16 cellular contexts compared by ENCODE assay signal in the genomic region with DNA sequence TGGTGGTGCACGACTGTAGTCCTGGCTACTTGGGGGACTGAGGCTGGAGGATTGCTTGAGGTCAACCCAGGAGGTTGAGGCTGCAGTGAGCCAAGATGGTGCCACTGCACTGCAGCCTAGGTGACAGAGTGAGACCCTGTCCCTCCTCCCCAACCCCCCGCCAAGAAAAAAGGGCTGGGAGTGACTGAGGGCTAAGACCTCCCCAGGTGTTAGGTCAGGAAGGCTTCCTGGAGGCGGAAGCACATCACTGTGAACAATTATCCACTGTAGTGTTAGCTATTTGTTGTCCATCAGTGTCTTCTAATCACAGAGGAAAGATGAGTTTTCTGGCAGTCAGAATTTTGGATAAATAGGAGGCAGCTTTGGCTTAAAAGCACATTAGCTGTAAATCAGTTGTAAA. TPM values are rescaled to one million over a fixed set of nuclear protein-coding genes. Genes with fewer than 3 reads are reported as not detected.
"Had no signal": no experiment of that assay in that cellular context is flagged by ENCODE, and none has a peak within 500 bp of the region (broad histone marks: within the 10 kb centered on the region; RNA-seq: fewer than 3 reads in every experiment).

No MANE protein-coding gene starts in this region.

- DNase-seq: activated B cell treated with CpG ODN at 0.5 μM for 24 hours; activated CD4-positive, alpha-beta T cell treated with anti-CD3 and anti-CD28 coated beads, Interleukin-2, amount 10 ng/mL, durations not matched to agents 24 days and 14 days; activated effector memory CD4-positive, alpha-beta T cell treated with anti-CD3 and anti-CD28 coated beads, Interleukin-2, amount 50 U/mL, for 16 hours; activated T-cell treated with anti-CD3 and anti-CD28 coated beads, Interleukin-2, amount 50 U/mL, for 1 hour; colonic mucosa; effector CD4-positive, alpha-beta T cell; foreskin melanocyte; islet precursor cell had no signal

- H3K27ac ChIP-seq: colonic mucosa, heart left ventricle, left lung, right atrium auricular region, skin epidermis had no signal

- H3K4me3 Mint-ChIP-seq: activated B cell treated with CpG ODN at 0.5 μM for 24 hours; activated CD4-positive, alpha-beta T cell treated with anti-CD3 and anti-CD28 coated beads, Interleukin-2, amount 10 ng/mL, durations not matched to agents 24 days and 14 days; memory B cell; stimulated activated effector memory CD8-positive, alpha-beta T cell treated with anti-CD3 and anti-CD28 coated beads, Interleukin-12 subunit alpha, Interleukin-12 subunit beta, amount 100 ng/mL, for 72 hours had no signal

- H3K9me3 Mint-ChIP-seq: activated B cell treated with CpG ODN at 0.5 μM for 24 hours; activated CD4-positive, alpha-beta T cell treated with anti-CD3 and anti-CD28 coated beads, Interleukin-2, amount 10 ng/mL, durations not matched to agents 24 days and 14 days; memory B cell; stimulated activated effector memory CD8-positive, alpha-beta T cell treated with anti-CD3 and anti-CD28 coated beads, Interleukin-12 subunit alpha, Interleukin-12 subunit beta, amount 100 ng/mL, for 72 hours had no signal

- H3K27me3 Mint-ChIP-seq: activated B cell treated with CpG ODN at 0.5 μM for 24 hours; activated CD4-positive, alpha-beta T cell treated with anti-CD3 and anti-CD28 coated beads, Interleukin-2, amount 10 ng/mL, durations not matched to agents 24 days and 14 days; memory B cell had no signal

- H3K9me3 ChIP-seq: colonic mucosa, heart left ventricle, left lung, right atrium auricular region, SK-N-SH, tibial nerve had no signal

- H3K4me1 ChIP-seq: colonic mucosa had no signal

- H3K27ac Mint-ChIP-seq: activated B cell treated with CpG ODN at 0.5 μM for 24 hours; activated CD4-positive, alpha-beta T cell treated with anti-CD3 and anti-CD28 coated beads, Interleukin-2, amount 10 ng/mL, durations not matched to agents 24 days and 14 days; memory B cell had no signal

- ATAC-seq: heart left ventricle; left lung; stimulated activated effector memory CD8-positive, alpha-beta T cell treated with anti-CD3 and anti-CD28 coated beads, Interleukin-12 subunit alpha, Interleukin-12 subunit beta, amount 100 ng/mL, for 72 hours had no signal

- H3K4me3 ChIP-seq: colonic mucosa, heart left ventricle, left lung, right atrium auricular region, skin epidermis, tibial nerve had no signal

RNA-seq across cellular contexts. Expression of gene CCDC116, which starts 11.5 kb away (rescaled TPM):
- total RNA-seq: right atrium auricular region had no signal
